ENCODE assay signal across 18 cellular contexts in genomic region chr12:104280111-104280510, GRCh38. TPM values are rescaled to one million over a fixed set of nuclear protein-coding genes. Genes with fewer than 3 reads are reported as not detected.
DNase-seq lines count a peak whose midpoint lies in the region; ATAC-seq and TF ChIP-seq lines count a peak whose summit lies in the region.
"Had no signal": no experiment of that assay in that cellular context is flagged by ENCODE, and none has a peak within 500 bp of the region (broad histone marks: within the 10 kb centered on the region; RNA-seq: fewer than 3 reads in every experiment).

No MANE protein-coding gene starts in this region.

- POLR2A ChIA-PET in AG04450 (lab: Yijun Ruan, JAX) = interaction anchor here (1.0 to 3.0 kb wide), 4 partner anchors 8 to 61 kb away, joined by 3 to 15 read pairs (median 4); no protein-coding TSS in a partner anchor

- H3F3A ChIP-seq in Loucy (ENCODE audit: low read depth) = no peaks in the 10 kb centered on the region

- CTCF ChIA-PET in AG04450 (lab: Charles Lee) = interaction anchor here (1.2 kb wide), 1 partner anchor 80 kb away, joined by 5 read pairs; no protein-coding TSS in a partner anchor

- TF ChIP-seq CTCF in AG04450 (IDR thresholded peaks at IDR 0.05; ENCODE audit: low read depth, low read length) = no peak
- TF ChIP-seq CTCF in Loucy (conservative IDR thresholded peaks at IDR 0.05; ENCODE audit: low read length) = no peak

- H3K36me3 Mint-ChIP-seq in stimulated activated naive B cell treated with anti-CD40 and anti-IgM and Interleukin-4, amounts not matched to agents 10 μg/mL and 1 μg/mL and 100 μg/mL, for 72 hours = no peaks in the 10 kb centered on the region
- H3K36me3 Mint-ChIP-seq: brain had no signal

- H2AK5ac ChIP-seq in neuronal stem cell (ENCODE audit: low read depth, low read length) = no peak overlapping the region

- H3K27me3 Mint-ChIP-seq in stimulated activated naive B cell treated with anti-CD40 and anti-IgM and Interleukin-4, amounts not matched to agents 10 μg/mL and 1 μg/mL and 100 μg/mL, for 72 hours = peaks cover 0 to 12% of the 10 kb centered on the region in 2 donors

- H3K79me1 ChIP-seq in neuronal stem cell (ENCODE audit: low read depth, low read length) = no peaks in the 10 kb centered on the region

- H3K27ac ChIP-seq in AG04450 (ENCODE audit: low read depth, low read length) (peak overlapping the region; percentile 98), neuronal stem cell (replicated peaks; ENCODE audit: low read length) (no peak overlapping the region)
- H3K27ac ChIP-seq: dorsolateral prefrontal cortex, KMS-11, psoas muscle, vagina had no signal

- H3K18ac ChIP-seq in neuronal stem cell (ENCODE audit: low read length) = no peak overlapping the region

- H2BK5ac ChIP-seq in neuronal stem cell (ENCODE audit: low read length) = no peak overlapping the region

- no peak overlapping the region for H4K91ac ChIP-seq in neuronal stem cell (ENCODE audit: low read depth, low read length, poor library complexity)

- H3K27me3 ChIP-seq in AG04450 (ENCODE audit: control insufficient read depth, insufficient read depth, low read length) = no peaks in the 10 kb centered on the region
- no peaks in the 10 kb centered on the region for H3K27me3 ChIP-seq in Loucy (ENCODE audit: insufficient read depth, low read length, poor library complexity, severe bottlenecking)
- H3K27me3 ChIP-seq in adipocyte (replicated peaks; ENCODE audit: control insufficient read depth, insufficient read depth, low read length) = no peaks in the 10 kb centered on the region
- H3K27me3 ChIP-seq in neuronal stem cell (ENCODE audit: control insufficient read depth in 3 of 3, insufficient read depth in 3 of 3, low read depth in 1 of 3, low read length in 3 of 3) = no peaks in the 10 kb centered on the region
- H3K27me3 ChIP-seq: dorsolateral prefrontal cortex, vagina had no signal

- H3K4me2 ChIP-seq in Loucy (ENCODE audit: low read depth, low read length, poor library complexity, severe bottlenecking) (no peak overlapping the region), neuronal stem cell (ENCODE audit: insufficient read depth, low read length, poor library complexity, severe bottlenecking) (no peak overlapping the region)
- H3K4me2 ChIP-seq: KMS-11 had no signal

- no peak overlapping the region for H3K4me3 Mint-ChIP-seq in stimulated activated naive B cell treated with anti-CD40 and anti-IgM and Interleukin-4, amounts not matched to agents 10 μg/mL and 1 μg/mL and 100 μg/mL, for 72 hours
- H3K4me3 Mint-ChIP-seq: brain had no signal

- H3K79me2 ChIP-seq in Loucy (ENCODE audit: insufficient read depth, low read length) = no peaks in the 10 kb centered on the region

- DNase-seq in AG04450 (ENCODE audit: low read depth, low spot score) (no peak), adipocyte (ENCODE audit: low read depth) (no peak), islet precursor cell (peak; percentile 25), COR-L47 (lab: John Stamatoyannopoulos, UW) (no peak), neuronal stem cell (ENCODE audit: low spot score) (no peak)
- no peak for DNase-seq in effector CD8-positive, alpha-beta T cell (lab: John Stamatoyannopoulos, UW)
- DNase-seq in stimulated activated naive B cell treated with anti-CD40 and anti-IgM and Interleukin-4, amounts not matched to agents 10 μg/mL and 1 μg/mL and 100 μg/mL, for 72 hours = no peak
- DNase-seq: activated naive CD4-positive, alpha-beta T cell; dorsolateral prefrontal cortex; NCI-H1694 treated with DMSO at 0.1 percent for 48 hours; NCI-H510A treated with DMSO at 0.1 percent for 48 hours; psoas muscle; stimulated activated CD4-positive, alpha-beta T cell treated with anti-CD3 and anti-CD28 coated beads, Interleukin-15, amount 100 ng/mL, for 24 hours had no signal

- no peak for ATAC-seq in stimulated activated naive B cell treated with anti-CD40 and anti-IgM and Interleukin-4, amounts not matched to agents 10 μg/mL and 1 μg/mL and 100 μg/mL, for 72 hours (replicated peaks)
- ATAC-seq: left lobe of liver had no signal

- H4K20me1 ChIP-seq in Loucy (ENCODE audit: insufficient read depth, low read length, poor library complexity, severe bottlenecking) = no peaks in the 10 kb centered on the region

- H4K8ac ChIP-seq in neuronal stem cell (ENCODE audit: low read depth, low read length) = no peak overlapping the region

- no peak overlapping the region for H3K14ac ChIP-seq in neuronal stem cell (ENCODE audit: low read length)

- no peak overlapping the region for H2BK12ac ChIP-seq in neuronal stem cell (ENCODE audit: low read length)

- H3K4me1 Mint-ChIP-seq in stimulated activated naive B cell treated with anti-CD40 and anti-IgM and Interleukin-4, amounts not matched to agents 10 μg/mL and 1 μg/mL and 100 μg/mL, for 72 hours = peaks cover 10 to 20% of the 10 kb centered on the region in 2 donors

- no peak overlapping the region for H3K4ac ChIP-seq in neuronal stem cell (ENCODE audit: low read length)

- H3K36me3 ChIP-seq in Loucy (ENCODE audit: insufficient read depth, low read length) (no peaks in the 10 kb centered on the region), adipocyte (ENCODE audit: control insufficient read depth, insufficient read depth, low read length, severe bottlenecking) (no peaks in the 10 kb centered on the region), neuronal stem cell (replicated peaks in 1 of 2; ENCODE audit: control insufficient read depth in 2 of 2, insufficient read depth in 2 of 2, low read length in 2 of 2) (no peaks in the 10 kb centered on the region)
- H3K36me3 ChIP-seq: vagina had no signal

- WGBS in neuronal stem cell (ENCODE audit: extremely low coverage in 2 of 2, insufficient read length in 2 of 2, insufficient replicate concordance in 1 of 2), 2 donors = no CpG with 5 or more reads among the region's 1 CpG

- no peak overlapping the region for H2BK15ac ChIP-seq in neuronal stem cell (ENCODE audit: low read length)

- no peak overlapping the region for H3K27ac Mint-ChIP-seq in stimulated activated naive B cell treated with anti-CD40 and anti-IgM and Interleukin-4, amounts not matched to agents 10 μg/mL and 1 μg/mL and 100 μg/mL, for 72 hours
- H3K27ac Mint-ChIP-seq: brain had no signal

- no peaks in the 10 kb centered on the region for H3K9me2 ChIP-seq in Loucy (replicated peaks; ENCODE audit: low read depth, low read length)

- H3K9ac ChIP-seq in Loucy (ENCODE audit: low read depth, low read length, poor library complexity, severe bottlenecking) = no peak overlapping the region
- peak overlapping the region; percentile 79 for H3K9ac ChIP-seq in adipocyte (ENCODE audit: low read length)
- no peak overlapping the region for H3K9ac ChIP-seq in neuronal stem cell (ENCODE audit: low read depth, low read length, poor library complexity)
- H3K9ac ChIP-seq: KMS-11 had no signal

- H2BK120ac ChIP-seq in neuronal stem cell (ENCODE audit: low read depth, low read length) = no peak overlapping the region

- H3K9me3 Mint-ChIP-seq in stimulated activated naive B cell treated with anti-CD40 and anti-IgM and Interleukin-4, amounts not matched to agents 10 μg/mL and 1 μg/mL and 100 μg/mL, for 72 hours = peaks cover 0 to 2% of the 10 kb centered on the region in 2 donors

- H3K4me1 ChIP-seq in Loucy (ENCODE audit: insufficient read depth, low read length, poor library complexity, severe bottlenecking) = no peaks in the 10 kb centered on the region
- peaks cover 41% of the 10 kb centered on the region for H3K4me1 ChIP-seq in adipocyte (ENCODE audit: control insufficient read depth, insufficient read depth, low read length)
- no peaks in the 10 kb centered on the region for H3K4me1 ChIP-seq in neuronal stem cell (ENCODE audit: control insufficient read depth in 2 of 2, insufficient read depth in 1 of 2, low read depth in 1 of 2, low read length in 2 of 2)
- H3K4me1 ChIP-seq: vagina had no signal

- H3K9me3 ChIP-seq in AG04450 (ENCODE audit: control insufficient read depth, insufficient read depth, low read length) (no peaks in the 10 kb centered on the region), Loucy (ENCODE audit: insufficient read depth, low read depth, low read length) (no peaks in the 10 kb centered on the region), adipocyte (ENCODE audit: control insufficient read depth, low read length) (no peaks in the 10 kb centered on the region), neuronal stem cell (replicated peaks in 1 of 2; ENCODE audit: control insufficient read depth in 2 of 2, insufficient read depth in 1 of 2, low read depth in 1 of 2, low read length in 2 of 2) (no peaks in the 10 kb centered on the region)
- H3K9me3 ChIP-seq: psoas muscle, vagina had no signal

- H2AFZ ChIP-seq in Loucy (ENCODE audit: low read length) (0 out of 2 replicates have a peak overlapping the region, but pooled peaks have one; percentile 4), neuronal stem cell (ENCODE audit: low read length) (no peak overlapping the region)

- H3K23ac ChIP-seq in neuronal stem cell (ENCODE audit: low read depth, low read length, poor library complexity) = no peak overlapping the region

- H3K4me3 ChIP-seq in AG04450 (ENCODE audit: low read depth, low read length) (peak overlapping the region; percentile 35), Loucy (ENCODE audit: low read length, poor library complexity, severe bottlenecking) (no peak overlapping the region), adipocyte (ENCODE audit: low read length) (peak overlapping the region; percentile 76), neuronal stem cell (ENCODE audit: low read length in 2 of 2) (no peak overlapping the region)
- H3K4me3 ChIP-seq: dorsolateral prefrontal cortex, psoas muscle, vagina had no signal

RNA-seq across cellular contexts. Expression of gene EID3, which starts 23.4 kb away (rescaled TPM):
- 1.8 and 2.5 TPM in 2 replicates for polyA plus RNA-seq in AG04450 (2011; rRNA removed)
- polyA minus RNA-seq in AG04450 (2011; rRNA and poly(A)+ RNA removed) = 8.6 and 14.7 TPM in 2 replicates
- polyA plus RNA-seq in neuronal stem cell (2013, experiment 1 of 2) = 1.1 TPM
- polyA plus RNA-seq in neuronal stem cell (2013, experiment 2 of 2) = 1.2 TPM

Comparison
In these comparisons a context has a peak if more than half of its experiments do, and no peak if none do; other contexts are left out.
1. H3K4me3 ChIP-seq: peak in AG04450 (single experiment) and adipocyte (single experiment); none in Loucy (single experiment) and neuronal stem cell (0 of 2).